ENCODE assay signal across 1 cellular context in the genomic region with DNA sequence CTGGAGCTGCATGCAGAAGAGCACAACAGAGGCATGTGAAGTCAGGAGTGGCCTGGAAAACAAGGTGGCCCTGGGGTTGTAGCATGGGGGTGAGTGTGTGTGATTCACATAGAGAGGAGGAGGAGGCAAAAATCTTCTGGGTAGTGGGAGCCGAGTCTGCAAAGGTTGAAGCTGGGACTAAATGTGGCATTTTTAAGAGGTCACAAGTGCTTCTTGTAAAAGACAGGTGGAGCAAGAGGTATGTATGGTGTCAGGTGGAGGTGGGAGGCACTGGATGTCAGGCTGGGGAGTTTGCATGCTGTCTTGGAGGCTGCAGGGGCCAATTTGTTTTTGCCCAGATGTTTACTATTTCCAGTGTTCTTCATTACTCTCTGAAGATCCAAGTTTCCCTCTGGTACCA.
TF ChIP-seq lines count a peak whose summit lies in the region.

No MANE protein-coding gene starts in this region.

TF ChIP-seq in HCT116, 20 proteins besides CTCF, POLR2A, EP300 and RAD21 (continued from another document):
- TF ChIP-seq SP1 (IDR thresholded peaks at IDR 0.05; ENCODE audit: low read depth) (no peak), POLR2AphosphoS5 (IDR thresholded peaks at IDR 0.05; ENCODE audit: low read depth, low read length) (no peak), ZNF274 (IDR thresholded peaks at IDR 0.05; ENCODE audit: low read depth, low read length) (no peak), EZH2 (IDR thresholded peaks at IDR 0.05) (no peak), ELF1 (IDR thresholded peaks at IDR 0.05; ENCODE audit: borderline replicate concordance, low read depth) (no peak), SRF (IDR thresholded peaks at IDR 0.05; ENCODE audit: low read depth) (no peak), YY1 (IDR thresholded peaks at IDR 0.05; ENCODE audit: extremely low read depth, insufficient replicate concordance, low read depth, low read length) (no peak), EGR1 (IDR thresholded peaks at IDR 0.05; ENCODE audit: low read depth) (no peak), TCF7L2 (IDR thresholded peaks at IDR 0.05; ENCODE audit: borderline replicate concordance, extremely low read depth, insufficient read depth, insufficient read length) (no peak), CBX3 (IDR thresholded peaks at IDR 0.05; ENCODE audit: low read depth) (no peak), CEBPB (IDR thresholded peaks at IDR 0.05; ENCODE audit: low read depth) (no peak), ZFX (IDR thresholded peaks at IDR 0.05) (no peak)
- TF ChIP-seq, protein P1, sequence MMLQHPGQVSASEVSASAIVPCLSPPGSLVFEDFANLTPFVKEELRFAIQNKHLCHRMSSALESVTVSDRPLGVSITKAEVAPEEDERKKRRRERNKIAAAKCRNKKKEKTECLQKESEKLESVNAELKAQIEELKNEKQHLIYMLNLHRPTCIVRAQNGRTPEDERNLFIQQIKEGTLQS (IDR thresholded peaks at IDR 0.05), result no peak
- TF ChIP-seq, protein P2, sequence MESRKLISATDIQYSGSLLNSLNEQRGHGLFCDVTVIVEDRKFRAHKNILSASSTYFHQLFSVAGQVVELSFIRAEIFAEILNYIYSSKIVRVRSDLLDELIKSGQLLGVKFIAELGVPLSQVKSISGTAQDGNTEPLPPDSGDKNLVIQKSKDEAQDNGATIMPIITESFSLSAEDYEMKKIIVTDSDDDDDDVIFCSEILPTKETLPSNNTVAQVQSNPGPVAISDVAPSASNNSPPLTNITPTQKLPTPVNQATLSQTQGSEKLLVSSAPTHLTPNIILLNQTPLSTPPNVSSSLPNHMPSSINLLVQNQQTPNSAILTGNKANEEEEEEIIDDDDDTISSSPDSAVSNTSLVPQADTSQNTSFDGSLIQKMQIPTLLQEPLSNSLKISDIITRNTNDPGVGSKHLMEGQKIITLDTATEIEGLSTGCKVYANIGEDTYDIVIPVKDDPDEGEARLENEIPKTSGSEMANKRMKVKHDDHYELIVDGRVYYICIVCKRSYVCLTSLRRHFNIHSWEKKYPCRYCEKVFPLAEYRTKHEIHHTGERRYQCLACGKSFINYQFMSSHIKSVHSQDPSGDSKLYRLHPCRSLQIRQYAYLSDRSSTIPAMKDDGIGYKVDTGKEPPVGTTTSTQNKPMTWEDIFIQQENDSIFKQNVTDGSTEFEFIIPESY (IDR thresholded peaks at IDR 0.05; ENCODE audit: extremely low read depth, insufficient replicate concordance, low read length), result no peak
